ENCODE assay signal across 7 cellular contexts in genomic region chr4:89752932-89753598, GRCh38.
DNase-seq lines count a peak whose midpoint lies in the region; ATAC-seq, FAIRE-seq and TF ChIP-seq lines count a peak whose summit lies in the region.

No MANE protein-coding gene starts in this region.

- H3K9me3 ChIP-seq in IMR-90 (ENCODE audit: control insufficient read depth, insufficient read depth, low read length) (no peaks in the 10 kb centered on the region), keratinocyte (ENCODE audit: control insufficient read depth, low read depth, low read length) (no peaks in the 10 kb centered on the region), transverse colon (no peaks in the 10 kb centered on the region), MM.1S (replicated peaks; ENCODE audit: insufficient read depth, low read length) (no peaks in the 10 kb centered on the region)

- H3K56ac ChIP-seq in IMR-90 (ENCODE audit: extremely low read depth, insufficient read depth, low read length), result peak overlapping the region; percentile 48

- peak overlapping the region; percentile 5; the same call in 1 of the 2 replicates for H3K14ac ChIP-seq in IMR-90 (replicated peaks; ENCODE audit: low read depth, low read length)

- H3K4ac ChIP-seq in IMR-90 (ENCODE audit: low read depth, low read length), result peak overlapping the region; percentile 68

- H2AK9ac ChIP-seq in IMR-90 (replicated peaks; ENCODE audit: low read depth, low read length, poor library complexity), result no peak overlapping the region

- H3K9ac ChIP-seq in IMR-90 (ENCODE audit: low read depth, low read length), result peak overlapping the region; percentile 9; the same call in 1 of the 2 replicates
- peak overlapping the region; percentile 76 for H3K9ac ChIP-seq in keratinocyte (ENCODE audit: control insufficient read depth, extremely low read depth, insufficient read depth, low read length)
- H3K9ac ChIP-seq in MM.1S (ENCODE audit: low read length), result no peak overlapping the region

- H3K23ac ChIP-seq in IMR-90 (ENCODE audit: low read depth, low read length), result peak overlapping the region; percentile 50; the same call in 1 of the 2 replicates

- H2BK15ac ChIP-seq in IMR-90 (ENCODE audit: low read depth, low read length), result peak overlapping the region; percentile 33; the same call in 1 of the 3 replicates

- H2BK20ac ChIP-seq in IMR-90 (ENCODE audit: low read depth, low read length), result peak overlapping the region; percentile 70

- H3F3A ChIP-seq in MM.1S (ENCODE audit: insufficient read depth, low read length), result no peaks in the 10 kb centered on the region

- H3K27ac ChIP-seq in IMR-90 (ENCODE audit: insufficient read depth, low read length) (peak overlapping the region; percentile 86), keratinocyte (ENCODE audit: control insufficient read depth, insufficient read depth, low read length) (peak overlapping the region; percentile 95), transverse colon (peak overlapping the region; percentile 1 to 56 (median 31)), MM.1S (ENCODE audit: low read length) (no peak overlapping the region)

- ATAC-seq in IMR-90 (ENCODE audit: low read depth), result peak; percentile 92

- H3K9me2 ChIP-seq in MM.1S (replicated peaks; ENCODE audit: insufficient read depth, low read length), result no peaks in the 10 kb centered on the region

- peak overlapping the region; percentile 67 for H2BK120ac ChIP-seq in IMR-90 (ENCODE audit: low read depth, low read length)

- no peak for TF ChIP-seq EP300 in transverse colon (IDR thresholded peaks at IDR 0.05; ENCODE audit: low read depth)

- H3K79me1 ChIP-seq in IMR-90 (ENCODE audit: low read depth in 1 of 2, low read length in 2 of 2), result no peaks in the 10 kb centered on the region

- H4K91ac ChIP-seq in IMR-90 (ENCODE audit: insufficient read depth, low read depth, low read length), result peak overlapping the region; percentile 28; the same call in 1 of the 2 replicates

- peak overlapping the region; percentile 77 for H2BK5ac ChIP-seq in IMR-90 (ENCODE audit: low read depth, low read length, poor library complexity, severe bottlenecking)

- CTCF ChIA-PET in IMR-90 (lab: Yijun Ruan, JAX), result no interaction called here

- dilution Hi-C loops in IMR-90 (cut with HindIII; ENCODE audit: low sequenced_read_pairs, unreplicated experiment), result no loop called here
- dilution Hi-C loops in keratinocyte (cut with MboI; ENCODE audit: extremely low pct_ligation_motif_present, low sequenced_read_pairs), result no loop called here

- no peak for TF ChIP-seq POLR2A in IMR-90 (IDR thresholded peaks at IDR 0.05; ENCODE audit: low read depth, low read length)
- TF ChIP-seq POLR2A in transverse colon (IDR thresholded peaks at IDR 0.05), result no peak

- H2AK5ac ChIP-seq in IMR-90 (ENCODE audit: low read depth, low read length), result peak overlapping the region; percentile 16; the same call in 1 of the 2 replicates

- no TSS peak for BruUV-seq in IMR-90 (replicated peaks; lab: Mats Ljungman, UMichigan)

- H4K20me1 ChIP-seq in IMR-90 (ENCODE audit: insufficient read depth, low read length) (peaks cover 5% of the 10 kb centered on the region; the same call in 1 of the 2 replicates), keratinocyte (ENCODE audit: control insufficient read depth, extremely low read depth, insufficient read depth, low read length) (no peaks in the 10 kb centered on the region), MM.1S (ENCODE audit: insufficient read depth, low read length) (no peaks in the 10 kb centered on the region)

- H3K36me3 ChIP-seq in IMR-90 (ENCODE audit: control insufficient read depth, insufficient read depth, low read length), result no peaks in the 10 kb centered on the region
- no peaks in the 10 kb centered on the region for H3K36me3 ChIP-seq in keratinocyte (ENCODE audit: control insufficient read depth in 2 of 2, extremely low read depth in 1 of 2, insufficient read depth in 2 of 2, low read length in 2 of 2)
- H3K36me3 ChIP-seq in transverse colon, result no peaks in the 10 kb centered on the region
- H3K36me3 ChIP-seq in MM.1S (replicated peaks; ENCODE audit: insufficient read depth, low read length), result no peaks in the 10 kb centered on the region
- H3K36me3 ChIP-seq in H7 (replicated peaks; ENCODE audit: control insufficient read depth, insufficient read depth, low read length), result no peaks in the 10 kb centered on the region

- POLR2A ChIA-PET in IMR-90 (lab: Charles Lee; ENCODE audit: unreplicated experiment), result no interaction called here

- H4K8ac ChIP-seq in IMR-90 (ENCODE audit: low read depth in 2 of 2, low read length in 2 of 2), result peak overlapping the region; percentile 7 to 65; a peak in 2 of 4 replicates

- peak overlapping the region; percentile 72 for H3K18ac ChIP-seq in IMR-90 (ENCODE audit: low read depth, low read length)

- peak overlapping the region; percentile 71 for H2AFZ ChIP-seq in IMR-90 (replicated peaks; ENCODE audit: low read length, poor library complexity)
- peak overlapping the region; percentile 61 for H2AFZ ChIP-seq in keratinocyte (ENCODE audit: control insufficient read depth, low read length)
- H2AFZ ChIP-seq in MM.1S (ENCODE audit: low read length), result no peak overlapping the region

- DNase-seq in IMR-90, result peak; percentile 92
- peak; percentile 32 for DNase-seq in amniotic stem cell (lab: John Stamatoyannopoulos, UW)
- DNase-seq in keratinocyte (ENCODE audit: low read depth, low spot score), result no peak
- no peak for DNase-seq in transverse colon
- no peak for DNase-seq in stimulated activated CD4-positive, alpha-beta T cell treated with anti-CD3 and anti-CD28 coated beads, Interleukin-1b, Interleukin-23, amount 100 ng/mL, for 48 hours
- no peak for DNase-seq in MM.1S
- DNase-seq in H7, result no peak

- H3K27me3 ChIP-seq in IMR-90 (ENCODE audit: control insufficient read depth, insufficient read depth, low read length), result no peaks in the 10 kb centered on the region
- H3K27me3 ChIP-seq in keratinocyte (ENCODE audit: control insufficient read depth, extremely low read depth, insufficient read depth, low read length), result no peaks in the 10 kb centered on the region
- H3K27me3 ChIP-seq in transverse colon, result no peaks in the 10 kb centered on the region
- no peaks in the 10 kb centered on the region for H3K27me3 ChIP-seq in MM.1S (replicated peaks; ENCODE audit: insufficient read depth, low read length)
- H3K27me3 ChIP-seq in H7 (ENCODE audit: control insufficient read depth, insufficient read depth, low read length), result no peaks in the 10 kb centered on the region

- no peak for TF ChIP-seq RAD21 in IMR-90 (IDR thresholded peaks at IDR 0.05; ENCODE audit: low read length)

- intact Hi-C loops in IMR-90 (cut with micrococcal nuclease) (no loop called here), transverse colon (cut with DNase I; ENCODE audit: low total_unique reads) (no loop called here)

- H3K4me3 ChIP-seq in IMR-90 (ENCODE audit: insufficient read depth, low read depth, low read length) (no peak overlapping the region), keratinocyte (ENCODE audit: control insufficient read depth in 2 of 3, extremely low read depth in 1 of 3, insufficient read depth in 2 of 3, low read depth in 1 of 3, low read length in 3 of 3) (peak overlapping the region in 2 of 3 experiments; percentile 5 to 56), transverse colon (no peak overlapping the region), MM.1S (ENCODE audit: low read length) (no peak overlapping the region), H7 (ENCODE audit: insufficient read depth, low read depth, low read length) (no peak overlapping the region)

- no peak for TF ChIP-seq CTCF in IMR-90 (conservative IDR thresholded peaks at IDR 0.05; ENCODE audit: low read depth, low read length)
- no peak for TF ChIP-seq CTCF in keratinocyte (optimal IDR thresholded peaks at IDR 0.05 in 1 of 3, IDR thresholded peaks at IDR 0.05 in 1 of 3, conservative IDR thresholded peaks at IDR 0.05 in 1 of 3; ENCODE audit: extremely low read depth in 1 of 3, insufficient read depth in 2 of 3, low read length in 3 of 3)
- TF ChIP-seq CTCF in transverse colon (IDR thresholded peaks at IDR 0.05), result no peak
- TF ChIP-seq CTCF in MM.1S (IDR thresholded peaks at IDR 0.05; ENCODE audit: low read length), result no peak

- H3K9me1 ChIP-seq in IMR-90 (ENCODE audit: insufficient read depth, low read length) (0 out of 2 replicates have a peak, but pooled peaks cover 3% of the 10 kb centered on the region), keratinocyte (ENCODE audit: control insufficient read depth, extremely low read depth, insufficient read depth, low read length) (no peaks in the 10 kb centered on the region)

- in situ Hi-C loops in IMR-90 (cut with MboI; ENCODE audit: low sequenced_read_pairs) (no loop called here), transverse colon (cut with MboI; ENCODE audit: low pct_ligation_motif_present in 1 of 4, low pct_unique_long_range_greater_than_20kb in 1 of 4, low sequenced_read_pairs in 3 of 4) (no loop called here)

- peaks cover 3% of the 10 kb centered on the region for H3K4me1 ChIP-seq in IMR-90 (ENCODE audit: control insufficient read depth, insufficient read depth, low read length)
- H3K4me1 ChIP-seq in keratinocyte (ENCODE audit: control insufficient read depth, extremely low read depth, insufficient read depth, low read length), result peaks cover 20% of the 10 kb centered on the region
- peaks cover 0 to 10% (median 0%) of the 10 kb centered on the region in 4 donors for H3K4me1 ChIP-seq in transverse colon
- no peaks in the 10 kb centered on the region for H3K4me1 ChIP-seq in MM.1S (ENCODE audit: low read length)

- H3K4me2 ChIP-seq in IMR-90 (ENCODE audit: low read depth, low read length) (peak overlapping the region; percentile 74), keratinocyte (ENCODE audit: control insufficient read depth, extremely low read depth, insufficient read depth, low read depth, low read length) (peak overlapping the region; percentile 87), MM.1S (ENCODE audit: low read depth, low read length) (no peak overlapping the region)

- FAIRE-seq in keratinocyte (lab: Jason Lieb, UNC), result no peak

- 20% methylated on average over 1 of the region's 7 CpGs; no CpG with 5 or more reads in 1 of the 2 experiments for WGBS in IMR-90 (ENCODE audit: extremely low coverage in 2 of 2, insufficient read length in 1 of 2), 2 experiments
- 27 to 38% methylated on average over 6 to 7 of the region's 7 CpGs for WGBS in transverse colon (ENCODE audit: low coverage in 1 of 2), 2 donors

- H3K79me2 ChIP-seq in keratinocyte (ENCODE audit: control insufficient read depth, insufficient read depth, low read length), result no peaks in the 10 kb centered on the region
- no peaks in the 10 kb centered on the region for H3K79me2 ChIP-seq in MM.1S (ENCODE audit: low read length)

- H4K5ac ChIP-seq in IMR-90 (ENCODE audit: low read depth, low read length), result peak overlapping the region; percentile 36

TF ChIP-seq in IMR-90, 13 proteins besides CTCF, POLR2A, EP300 and RAD21 (continues in another document):
- no peak for TF ChIP-seq NFE2L2 (IDR thresholded peaks at IDR 0.05; ENCODE audit: low read depth, low read length)
- TF ChIP-seq RFX5 (IDR thresholded peaks at IDR 0.05; ENCODE audit: low read depth, low read length), result no peak
- no peak for TF ChIP-seq CEBPB (IDR thresholded peaks at IDR 0.05; ENCODE audit: low read depth, low read length)
- peak; percentile 57; the same call in 1 of the 2 replicates for TF ChIP-seq FOS (IDR thresholded peaks at IDR 0.05; ENCODE audit: low read depth, low read length)

Comparison
In these comparisons a context has a peak if more than half of its experiments do, and no peak if none do; other contexts are left out.
1. DNase-seq: peak in IMR-90 (single experiment) and amniotic stem cell (single experiment); none in keratinocyte (single experiment), transverse colon (single experiment), stimulated activated CD4-positive, alpha-beta T cell treated with anti-CD3 and anti-CD28 coated beads, Interleukin-1b, Interleukin-23, amount 100 ng/mL, for 48 hours (single experiment), MM.1S (single experiment) and H7 (single experiment).
2. H3K4me3 ChIP-seq: peak in keratinocyte (2 of 3); none in IMR-90 (single experiment), transverse colon (0 of 4), MM.1S (single experiment) and H7 (single experiment).